In genomic region chr14:64488590-64489099, GRCh38 we compare ENCODE assay signal across 23 cellular contexts.
"Had no signal": no experiment of that assay in that cellular context is flagged by ENCODE, and none has a peak within 500 bp of the region (broad histone marks: within the 10 kb centered on the region; RNA-seq: fewer than 3 reads in every experiment).

No MANE protein-coding gene starts in this region.

- H3K27me3 Mint-ChIP-seq: effector memory CD8-positive, alpha-beta T cell; naive thymus-derived CD4-positive, alpha-beta T cell; progenitor cell of endocrine pancreas; stimulated activated naive CD8-positive, alpha-beta T cell treated with anti-CD3 and anti-CD28 coated beads, Interleukin-15, amount 100 ng/mL, for 72 hours had no signal

- H3K9me3 Mint-ChIP-seq: effector memory CD8-positive, alpha-beta T cell; mesothelial cell of epicardium; naive thymus-derived CD4-positive, alpha-beta T cell; nephron; neural progenitor cell; stimulated activated naive CD8-positive, alpha-beta T cell treated with anti-CD3 and anti-CD28 coated beads, Interleukin-15, amount 100 ng/mL, for 72 hours had no signal

- ATAC-seq: effector memory CD8-positive, alpha-beta T cell; heart right ventricle; left cardiac atrium; left ventricle myocardium superior; naive thymus-derived CD4-positive, alpha-beta T cell; stimulated activated naive CD8-positive, alpha-beta T cell treated with anti-CD3 and anti-CD28 coated beads, Interleukin-15, amount 100 ng/mL, for 72 hours had no signal

- H3K4me1 Mint-ChIP-seq: nephron had no signal

- H3K4me3 Mint-ChIP-seq: effector memory CD8-positive, alpha-beta T cell; mesothelial cell of epicardium; naive thymus-derived CD4-positive, alpha-beta T cell; nephron; neural progenitor cell; stimulated activated naive CD8-positive, alpha-beta T cell treated with anti-CD3 and anti-CD28 coated beads, Interleukin-15, amount 100 ng/mL, for 72 hours had no signal

- DNase-seq: cortex of kidney; effector memory CD8-positive, alpha-beta T cell; erythroblast; esophagus squamous epithelium; foreskin melanocyte; glutamatergic neuron; heart right ventricle; hippocampal formation; left cardiac atrium; left ventricle myocardium superior; mesenchymal stem cell; naive thymus-derived CD4-positive, alpha-beta T cell; right lobe of liver; small intestine; stimulated activated CD4-positive, alpha-beta T cell treated with anti-CD3 and anti-CD28 coated beads, Interleukin-15, amount 100 ng/mL, for 24 hours; stimulated activated CD4-positive, alpha-beta T cell treated with anti-CD3 and anti-CD28 coated beads, Interleukin-2, amount 100 ng/mL, for 48 hours; stimulated activated naive CD4-positive, alpha-beta T cell; stimulated activated naive CD8-positive, alpha-beta T cell treated with anti-CD3 and anti-CD28 coated beads, Interleukin-15, amount 100 ng/mL, for 72 hours; trophoblast cell had no signal

- H3K27ac Mint-ChIP-seq: mesothelial cell of epicardium, nephron, neural progenitor cell, progenitor cell of endocrine pancreas had no signal
